2 cellular contexts compared by ENCODE assay signal in genomic region chr7:100166317-100166940, GRCh38.
TF ChIP-seq lines count a peak whose summit lies in the region.

No MANE protein-coding gene starts in this region.

TF ChIP-seq in SK-N-SH, 30 proteins besides CTCF, POLR2A, EP300 and RAD21 (continued from another document):
- TF ChIP-seq PBX3 (IDR thresholded peaks at IDR 0.05) = no peak
- TF ChIP-seq ZBTB33 (IDR thresholded peaks at IDR 0.05; ENCODE audit: borderline replicate concordance, low read depth) = no peak
- no peak for TF ChIP-seq RXRA (IDR thresholded peaks at IDR 0.05; ENCODE audit: borderline replicate concordance, low read depth)
- TF ChIP-seq TAF1 (IDR thresholded peaks at IDR 0.05; ENCODE audit: borderline replicate concordance, low read depth, low read length) = no peak

TF ChIP-seq in SK-N-SH treated with all-trans-retinoic acid at 6 μM for 48 hours, 23 proteins besides CTCF, POLR2A, EP300 and RAD21 (continued from another document):
- TF ChIP-seq BACH2 (CRISPR knock-in tag; IDR thresholded peaks at IDR 0.05; ENCODE audit: borderline replicate concordance) = no peak
- TF ChIP-seq RARB (CRISPR knock-in tag; IDR thresholded peaks at IDR 0.05) = no peak
- TF ChIP-seq CSDC2 (CRISPR knock-in tag; IDR thresholded peaks at IDR 0.05) = no peak
